ENCODE assay signal across 20 cellular contexts in the genomic region with DNA sequence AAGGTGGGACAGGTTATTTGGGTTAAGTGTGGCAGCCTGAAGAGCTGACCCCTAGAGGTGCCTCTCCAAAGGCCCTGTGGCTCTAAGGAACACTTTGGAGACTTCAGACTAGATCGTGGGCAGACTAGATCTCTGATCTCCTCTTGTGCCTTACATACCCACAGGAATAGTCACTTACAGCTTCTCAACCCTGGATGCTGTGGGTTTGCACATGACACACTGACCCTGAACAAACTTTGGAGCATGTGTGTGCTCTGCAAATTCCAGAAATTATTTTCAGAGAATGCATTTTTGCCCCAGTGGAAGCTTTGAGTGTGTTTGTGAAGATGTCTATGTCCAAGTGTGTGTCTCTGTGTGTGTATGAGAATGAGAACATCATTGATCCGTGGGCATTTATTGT.
DNase-seq lines count a peak whose midpoint lies in the region; ATAC-seq, FAIRE-seq and TF ChIP-seq lines count a peak whose summit lies in the region.
"Had no signal": no experiment of that assay in that cellular context is flagged by ENCODE, and none has a peak within 500 bp of the region (broad histone marks: within the 10 kb centered on the region; RNA-seq: fewer than 3 reads in every experiment).

No MANE protein-coding gene starts in this region.

- H3K4me1 ChIP-seq in astrocyte (ENCODE audit: insufficient read depth, low read length), result peaks cover 4% of the 10 kb centered on the region
- no peaks in the 10 kb centered on the region for H3K4me1 ChIP-seq in small intestine (ENCODE audit: control insufficient read depth in 2 of 2, insufficient read depth in 1 of 2, low read depth in 1 of 2, low read length in 1 of 2)
- H3K4me1 ChIP-seq: HAP-1 had no signal

- H3K4me3 ChIP-seq in astrocyte (ENCODE audit: insufficient read depth, low read depth, low read length) (no peak overlapping the region), small intestine (ENCODE audit: low read depth in 1 of 2, low read length in 2 of 2) (no peak overlapping the region)
- H3K4me3 ChIP-seq: HAP-1 had no signal

- no peaks in the 10 kb centered on the region for H4K20me1 ChIP-seq in astrocyte (ENCODE audit: insufficient read depth, low read length)

- H3K4me1 Mint-ChIP-seq in activated CD4-positive, alpha-beta T cell treated with anti-CD3 and anti-CD28 coated beads, Interleukin-2, amount 10 ng/mL, durations not matched to agents 24 days and 14 days, result peaks cover 6% of the 10 kb centered on the region
- peaks cover 13% of the 10 kb centered on the region for H3K4me1 Mint-ChIP-seq in astrocyte (ENCODE audit: low read depth, unreplicated experiment)
- H3K4me1 Mint-ChIP-seq in naive thymus-derived CD8-positive, alpha-beta T cell, result no peaks in the 10 kb centered on the region

- no peak for ATAC-seq in GM18909 (IDR thresholded peaks at IDR 0.05; ENCODE audit: poor library complexity, unreplicated experiment)
- ATAC-seq in naive thymus-derived CD8-positive, alpha-beta T cell, result no peak

- H3K36me3 ChIP-seq in astrocyte (ENCODE audit: insufficient read depth, low read length) (no peaks in the 10 kb centered on the region), small intestine (ENCODE audit: control insufficient read depth in 2 of 2, insufficient read depth in 2 of 2, low read length in 2 of 2) (no peaks in the 10 kb centered on the region)
- H3K36me3 ChIP-seq: HAP-1 had no signal

- FAIRE-seq in astrocyte (lab: Jason Lieb, UNC) (peak; percentile 26), small intestine (lab: Jason Lieb, UNC) (no peak)
- FAIRE-seq: HTR-8/SVneo had no signal

- intact Hi-C loops in activated CD4-positive, alpha-beta T cell treated with anti-CD3 and anti-CD28 coated beads, Interleukin-2, amount 10 ng/mL, durations not matched to agents 24 days and 14 days (cut with micrococcal nuclease), result no loop called here

- 70 to 81% (median 75%) methylated on average over 2 of the region's 2 CpGs for WGBS in small intestine, 3 donors

- no peaks in the 10 kb centered on the region for H3K79me2 ChIP-seq in astrocyte (ENCODE audit: insufficient read depth, low read length)

- POLR2A ChIA-PET in naive thymus-derived CD8-positive, alpha-beta T cell (lab: Charles Lee), result no interaction called here

- no peak overlapping the region for H3K4me3 Mint-ChIP-seq in activated CD4-positive, alpha-beta T cell treated with anti-CD3 and anti-CD28 coated beads, Interleukin-2, amount 10 ng/mL, durations not matched to agents 24 days and 14 days
- H3K4me3 Mint-ChIP-seq in astrocyte (ENCODE audit: unreplicated experiment), result no peak overlapping the region
- no peak overlapping the region for H3K4me3 Mint-ChIP-seq in naive thymus-derived CD8-positive, alpha-beta T cell

- no peak overlapping the region for H3K4me2 ChIP-seq in astrocyte (ENCODE audit: low read length)

- peak overlapping the region; percentile 36 for H3K27ac Mint-ChIP-seq in activated CD4-positive, alpha-beta T cell treated with anti-CD3 and anti-CD28 coated beads, Interleukin-2, amount 10 ng/mL, durations not matched to agents 24 days and 14 days
- peak overlapping the region; percentile 81 for H3K27ac Mint-ChIP-seq in astrocyte (ENCODE audit: unreplicated experiment)
- no peak overlapping the region for H3K27ac Mint-ChIP-seq in naive thymus-derived CD8-positive, alpha-beta T cell

- no peaks in the 10 kb centered on the region for H3K36me3 Mint-ChIP-seq in activated CD4-positive, alpha-beta T cell treated with anti-CD3 and anti-CD28 coated beads, Interleukin-2, amount 10 ng/mL, durations not matched to agents 24 days and 14 days (ENCODE audit: low read depth)
- no peaks in the 10 kb centered on the region for H3K36me3 Mint-ChIP-seq in astrocyte (ENCODE audit: low read depth, unreplicated experiment)
- H3K36me3 Mint-ChIP-seq in naive thymus-derived CD8-positive, alpha-beta T cell, result no peaks in the 10 kb centered on the region

- H2AFZ ChIP-seq in astrocyte (ENCODE audit: low read depth, low read length), result no peak overlapping the region

- peaks cover 4% of the 10 kb centered on the region for H3K9me3 Mint-ChIP-seq in activated CD4-positive, alpha-beta T cell treated with anti-CD3 and anti-CD28 coated beads, Interleukin-2, amount 10 ng/mL, durations not matched to agents 24 days and 14 days
- H3K9me3 Mint-ChIP-seq in astrocyte (ENCODE audit: unreplicated experiment), result peaks cover 7% of the 10 kb centered on the region
- peaks cover 0 to 2% (median 0%) of the 10 kb centered on the region in 9 donors for H3K9me3 Mint-ChIP-seq in naive thymus-derived CD8-positive, alpha-beta T cell

- no peak overlapping the region for H3K9ac ChIP-seq in astrocyte (ENCODE audit: low read length)

- no peak overlapping the region for H3K27ac ChIP-seq in astrocyte (ENCODE audit: low read depth, low read length)
- H3K27ac ChIP-seq in small intestine (ENCODE audit: low read depth in 1 of 2, low read length in 1 of 2), result no peak overlapping the region
- H3K27ac ChIP-seq: 22Rv1, HL-60 had no signal

- H3K27me3 Mint-ChIP-seq in activated CD4-positive, alpha-beta T cell treated with anti-CD3 and anti-CD28 coated beads, Interleukin-2, amount 10 ng/mL, durations not matched to agents 24 days and 14 days, result peaks cover 13% of the 10 kb centered on the region
- H3K27me3 Mint-ChIP-seq in astrocyte (ENCODE audit: low read depth, unreplicated experiment), result peaks cover 16% of the 10 kb centered on the region
- peaks cover 6 to 37% (median 14%) of the 10 kb centered on the region in 5 donors for H3K27me3 Mint-ChIP-seq in naive thymus-derived CD8-positive, alpha-beta T cell

- TF ChIP-seq CTCF in astrocyte (IDR thresholded peaks at IDR 0.05; ENCODE audit: insufficient read depth, low read depth, low read length), result no peak

- no peak for DNase-seq in activated CD4-positive, alpha-beta T cell treated with anti-CD3 and anti-CD28 coated beads, Interleukin-2, amount 10 ng/mL, durations not matched to agents 24 days and 14 days
- no peak for DNase-seq in activated CD4-positive, alpha-beta T cell treated with anti-CD3 and anti-CD28 coated beads, Interleukin-2, amount 50 U/mL, for 4 hours
- DNase-seq in astrocyte (ENCODE audit: low read depth) (no peak), kidney tubule cell (ENCODE audit: low spot score) (peak; percentile 51), stromal cell of bone marrow (ENCODE audit: low read depth) (peak; percentile 31), small intestine (no peak)
- DNase-seq in naive thymus-derived CD8-positive, alpha-beta T cell, result no peak
- DNase-seq: C1 segment of cervical spinal cord, DMS 273 treated with DMSO at 0.1 percent for 48 hours, NCI-H1417, NCI-H1930, NCI-H446, NCI-H69, OCI-M1, SHP77 treated with DMSO at 0.1 percent for 48 hours had no signal

- H3K9me3 ChIP-seq in astrocyte (ENCODE audit: insufficient read depth, low read depth, low read length) (no peaks in the 10 kb centered on the region), small intestine (ENCODE audit: control insufficient read depth, low read depth) (no peaks in the 10 kb centered on the region)
- H3K9me3 ChIP-seq: HAP-1 had no signal

- H3K27me3 ChIP-seq in astrocyte (ENCODE audit: insufficient read depth, low read length), result no peaks in the 10 kb centered on the region
- no peaks in the 10 kb centered on the region for H3K27me3 ChIP-seq in small intestine (ENCODE audit: control insufficient read depth in 2 of 2, insufficient read depth in 2 of 2, low read length in 2 of 2)

Comparison
In these comparisons a context has a peak if more than half of its experiments do, and no peak if none do; other contexts are left out.
1. DNase-seq: peak in kidney tubule cell (single experiment) and stromal cell of bone marrow (single experiment); none in activated CD4-positive, alpha-beta T cell treated with anti-CD3 and anti-CD28 coated beads, Interleukin-2, amount 10 ng/mL, durations not matched to agents 24 days and 14 days (single experiment), activated CD4-positive, alpha-beta T cell treated with anti-CD3 and anti-CD28 coated beads, Interleukin-2, amount 50 U/mL, for 4 hours (0 of 2), astrocyte (single experiment), small intestine (single experiment) and naive thymus-derived CD8-positive, alpha-beta T cell (0 of 10).
2. H3K27ac Mint-ChIP-seq: peak in activated CD4-positive, alpha-beta T cell treated with anti-CD3 and anti-CD28 coated beads, Interleukin-2, amount 10 ng/mL, durations not matched to agents 24 days and 14 days (single experiment) and astrocyte (single experiment); none in naive thymus-derived CD8-positive, alpha-beta T cell (0 of 10).